Comparison of ENCODE assay signal across 21 cellular contexts in the genomic region with DNA sequence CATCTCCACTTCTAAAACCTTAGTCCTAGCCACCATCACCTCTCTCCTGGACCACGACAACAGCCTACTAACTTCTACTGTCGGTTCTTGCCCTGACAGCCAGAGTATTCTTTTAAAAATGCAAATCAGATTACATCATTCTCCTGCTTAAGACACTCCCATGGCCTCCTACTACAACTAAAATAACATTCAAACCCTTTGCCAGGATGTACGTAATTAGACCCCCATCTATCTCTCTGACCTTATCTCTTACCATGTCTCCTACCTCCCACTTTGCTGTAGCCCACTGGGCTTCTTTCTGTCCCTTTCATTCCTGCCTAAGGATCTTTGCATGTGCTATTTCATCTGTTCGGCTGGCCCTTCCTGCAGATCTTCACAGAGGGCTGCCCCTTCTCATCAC.
"Had no signal": no experiment of that assay in that cellular context is flagged by ENCODE, and none has a peak within 500 bp of the region (broad histone marks: within the 10 kb centered on the region; RNA-seq: fewer than 3 reads in every experiment).

No MANE protein-coding gene starts in this region.

- DNase-seq: effector CD8-positive, alpha-beta T cell; endodermal cell; foreskin fibroblast; gastrocnemius medialis; head of caudate nucleus; left ventricle myocardium superior; lower lobe of right lung; natural killer cell; spleen; stimulated activated CD4-positive, alpha-beta T cell treated with anti-CD3 and anti-CD28 coated beads, Interleukin-4, amount 100 ng/mL, for 4 hours; stimulated activated naive CD8-positive, alpha-beta T cell treated with anti-CD3 and anti-CD28 coated beads, Interleukin-15, Interleukin-2, amounts not matched to agents 100 U/mL and 50 U/mL, for 24 hours; transverse colon; upper lobe of right lung had no signal

- H3K4me3 ChIP-seq: gastrocnemius medialis, lower lobe of right lung, right atrium auricular region, skin epidermis, spleen, transverse colon, upper lobe of right lung, vagina had no signal

- H3K27me3 ChIP-seq: gastrocnemius medialis, neutrophil, right atrium auricular region, spleen, transverse colon, upper lobe of right lung, vagina had no signal

- H3K9me3 ChIP-seq: gastrocnemius medialis, lower lobe of right lung, neutrophil, upper lobe of right lung, vagina had no signal

- H3K36me3 ChIP-seq: gastrocnemius medialis, lower lobe of right lung, neutrophil, right atrium auricular region, spleen, transverse colon, upper lobe of right lung, vagina had no signal

- H3K4me1 ChIP-seq: gastrocnemius medialis, lower lobe of right lung, right atrium auricular region, spleen, transverse colon, upper lobe of right lung, vagina had no signal

- H3K27ac ChIP-seq: epithelial cell of prostate, gastrocnemius medialis, lower lobe of right lung, neutrophil, parathyroid adenoma, right atrium auricular region, skin epidermis, spleen, upper lobe of right lung, vagina had no signal

- ATAC-seq: esophagus mucosa; gastrocnemius medialis; left ventricle myocardium superior; lower lobe of right lung; natural killer cell; stimulated activated memory B cell treated with anti-CD40 and anti-IgM and Interleukin-4, amounts not matched to agents 10 μg/mL and 1 μg/mL and 100 μg/mL, for 72 hours; stimulated activated naive CD8-positive, alpha-beta T cell treated with anti-CD3 and anti-CD28 coated beads, Interleukin-15, Interleukin-2, amounts not matched to agents 100 U/mL and 50 U/mL, for 24 hours; upper lobe of right lung had no signal

- H3K79me2 ChIP-seq: parathyroid adenoma had no signal
